In the genomic region with DNA sequence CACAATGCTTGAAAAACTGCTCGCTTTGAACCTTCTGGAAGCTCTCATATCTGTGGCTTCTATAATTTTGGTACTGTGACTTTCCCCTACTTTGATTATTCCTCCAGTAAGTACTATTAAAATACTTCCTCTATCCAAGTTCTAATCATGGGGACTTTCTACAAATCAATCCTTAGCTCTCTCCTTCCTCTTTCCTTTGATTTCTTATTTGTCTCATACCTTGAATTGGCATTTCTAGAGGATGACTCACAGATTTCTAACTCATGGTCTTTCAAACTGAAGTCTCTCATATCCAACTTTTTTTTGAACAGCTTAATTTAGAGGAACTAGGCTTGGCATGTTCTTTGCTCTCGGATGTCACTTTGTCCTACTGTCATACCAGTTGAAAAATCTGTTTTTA, we compare ENCODE assay signal across 27 cellular contexts.
DNase-seq lines count a peak whose midpoint lies in the region; ATAC-seq and TF ChIP-seq lines count a peak whose summit lies in the region.
"Had no signal": no experiment of that assay in that cellular context is flagged by ENCODE, and none has a peak within 500 bp of the region (broad histone marks: within the 10 kb centered on the region; RNA-seq: fewer than 3 reads in every experiment).

No MANE protein-coding gene starts in this region.

- no peak for TF ChIP-seq CTCF in epithelial cell of esophagus (IDR thresholded peaks at IDR 0.05; ENCODE audit: insufficient read depth, low read depth, low read length, missing control alignments)

- H3K4me3 ChIP-seq in epithelial cell of esophagus (ENCODE audit: low read length) = no peak overlapping the region
- H3K4me3 ChIP-seq: gastrocnemius medialis, SJCRH30, stomach had no signal

- ATAC-seq in stimulated activated naive B cell treated with anti-CD40 and anti-IgM and Interleukin-4, amounts not matched to agents 10 μg/mL and 1 μg/mL and 100 μg/mL, for 72 hours (replicated peaks) = peak; percentile 38 to 61
- no peak for ATAC-seq in left ventricle myocardium superior
- ATAC-seq in activated T-cell treated with anti-CD3 and anti-CD28 coated beads, Interleukin-2, amount 50 U/mL, for 4 hours = no peak
- ATAC-seq: esophagus mucosa, gastrocnemius medialis had no signal

- H3K4me3 Mint-ChIP-seq in stimulated activated naive B cell treated with anti-CD40 and anti-IgM and Interleukin-4, amounts not matched to agents 10 μg/mL and 1 μg/mL and 100 μg/mL, for 72 hours = no peak overlapping the region
- no peak overlapping the region for H3K4me3 Mint-ChIP-seq in activated T-cell treated with anti-CD3 and anti-CD28 coated beads, Interleukin-2, amount 50 U/mL, for 4 hours
- H3K4me3 Mint-ChIP-seq: activated naive CD4-positive, alpha-beta T cell treated with anti-CD3 and anti-CD28 coated beads, Interleukin-2, amount 50 U/mL, for 24 hours; activated T-helper 1 cell treated with anti-CD3 and anti-CD28 coated beads, Interleukin-12 subunit alpha, Interleukin-12 subunit beta, Interleukin-2, Interleukin-4 antibody, amounts not matched to agents 30 ng/mL and 10 ng/mL and 1 ng/mL, durations not matched to agents 14 hours and 24 hours and 36 hours had no signal

- peaks cover 4 to 12% of the 10 kb centered on the region in 2 donors for H3K36me3 Mint-ChIP-seq in stimulated activated naive B cell treated with anti-CD40 and anti-IgM and Interleukin-4, amounts not matched to agents 10 μg/mL and 1 μg/mL and 100 μg/mL, for 72 hours
- H3K36me3 Mint-ChIP-seq in activated T-cell treated with anti-CD3 and anti-CD28 coated beads, Interleukin-2, amount 50 U/mL, for 4 hours (ENCODE audit: insufficient read depth) = peaks cover 14% of the 10 kb centered on the region

- DNase-seq in NOMO-1 treated with DMSO at 0.1 percent for 48 hours (lab: John Stamatoyannopoulos, UW; ENCODE audit: unreplicated experiment) (peak; percentile 31), NOMO-1 treated with dmso at 0.1 percent for 144 hours (lab: John Stamatoyannopoulos, UW; ENCODE audit: unreplicated experiment) (no peak), RPMI7951 (ENCODE audit: low read depth) (peak; percentile 28), epithelial cell of esophagus (ENCODE audit: low read depth) (peak; percentile 47), left ventricle myocardium superior (no peak), amygdala (lab: John Stamatoyannopoulos, UW) (no peak)
- DNase-seq in stimulated activated naive B cell treated with anti-CD40 and anti-IgM and Interleukin-4, amounts not matched to agents 10 μg/mL and 1 μg/mL and 100 μg/mL, for 72 hours = no peak
- DNase-seq in activated T-cell treated with anti-CD3 and anti-CD28 coated beads, Interleukin-2, amount 50 U/mL, for 4 hours = no peak
- DNase-seq: 8988T; activated CD4-positive, alpha-beta T cell treated with anti-CD3 and anti-CD28 coated beads for 4 hours; aorta; BE2C; COR-L47; DND-41; effector CD8-positive, alpha-beta T cell; gastrocnemius medialis; GOT3; mesenchymal stem cell; NCI-H187; occipital lobe; retina; SJCRH30; stimulated activated CD4-positive, alpha-beta T cell treated with anti-CD3 and anti-CD28 coated beads, Interleukin-12 subunit alpha, Interleukin-12 subunit beta, amount 100 ng/mL, for 4 hours; stomach had no signal

- H3K9me3 Mint-ChIP-seq in stimulated activated naive B cell treated with anti-CD40 and anti-IgM and Interleukin-4, amounts not matched to agents 10 μg/mL and 1 μg/mL and 100 μg/mL, for 72 hours = no peaks in the 10 kb centered on the region
- H3K9me3 Mint-ChIP-seq in activated T-cell treated with anti-CD3 and anti-CD28 coated beads, Interleukin-2, amount 50 U/mL, for 4 hours = no peaks in the 10 kb centered on the region
- H3K9me3 Mint-ChIP-seq: activated naive CD4-positive, alpha-beta T cell treated with anti-CD3 and anti-CD28 coated beads, Interleukin-2, amount 50 U/mL, for 24 hours; activated T-helper 1 cell treated with anti-CD3 and anti-CD28 coated beads, Interleukin-12 subunit alpha, Interleukin-12 subunit beta, Interleukin-2, Interleukin-4 antibody, amounts not matched to agents 30 ng/mL and 10 ng/mL and 1 ng/mL, durations not matched to agents 14 hours and 24 hours and 36 hours had no signal

- no peak overlapping the region for H3K27ac Mint-ChIP-seq in stimulated activated naive B cell treated with anti-CD40 and anti-IgM and Interleukin-4, amounts not matched to agents 10 μg/mL and 1 μg/mL and 100 μg/mL, for 72 hours
- H3K27ac Mint-ChIP-seq: activated naive CD4-positive, alpha-beta T cell treated with anti-CD3 and anti-CD28 coated beads, Interleukin-2, amount 50 U/mL, for 24 hours; activated T-helper 1 cell treated with anti-CD3 and anti-CD28 coated beads, Interleukin-12 subunit alpha, Interleukin-12 subunit beta, Interleukin-2, Interleukin-4 antibody, amounts not matched to agents 30 ng/mL and 10 ng/mL and 1 ng/mL, durations not matched to agents 14 hours and 24 hours and 36 hours had no signal

- intact Hi-C loops in left ventricle myocardium superior (cut with micrococcal nuclease) = no loop called here

- H3K4me1 Mint-ChIP-seq in stimulated activated naive B cell treated with anti-CD40 and anti-IgM and Interleukin-4, amounts not matched to agents 10 μg/mL and 1 μg/mL and 100 μg/mL, for 72 hours = peaks cover 0 to 6% of the 10 kb centered on the region in 2 donors
- no peaks in the 10 kb centered on the region for H3K4me1 Mint-ChIP-seq in activated T-cell treated with anti-CD3 and anti-CD28 coated beads, Interleukin-2, amount 50 U/mL, for 4 hours (ENCODE audit: low read depth)
- H3K4me1 Mint-ChIP-seq: activated naive CD4-positive, alpha-beta T cell treated with anti-CD3 and anti-CD28 coated beads, Interleukin-2, amount 50 U/mL, for 24 hours had no signal

- no peaks in the 10 kb centered on the region for H3K27me3 Mint-ChIP-seq in stimulated activated naive B cell treated with anti-CD40 and anti-IgM and Interleukin-4, amounts not matched to agents 10 μg/mL and 1 μg/mL and 100 μg/mL, for 72 hours
- H3K27me3 Mint-ChIP-seq in activated T-cell treated with anti-CD3 and anti-CD28 coated beads, Interleukin-2, amount 50 U/mL, for 4 hours (ENCODE audit: low read depth) = no peaks in the 10 kb centered on the region
- H3K27me3 Mint-ChIP-seq: activated naive CD4-positive, alpha-beta T cell treated with anti-CD3 and anti-CD28 coated beads, Interleukin-2, amount 50 U/mL, for 24 hours had no signal

Comparison
In these comparisons a context has a peak if more than half of its experiments do, and no peak if none do; other contexts are left out.
1. DNase-seq: peak in NOMO-1 treated with DMSO at 0.1 percent for 48 hours (single experiment), RPMI7951 (single experiment) and epithelial cell of esophagus (single experiment); none in NOMO-1 treated with dmso at 0.1 percent for 144 hours (single experiment), stimulated activated naive B cell treated with anti-CD40 and anti-IgM and Interleukin-4, amounts not matched to agents 10 μg/mL and 1 μg/mL and 100 μg/mL, for 72 hours (single experiment), left ventricle myocardium superior (single experiment), activated T-cell treated with anti-CD3 and anti-CD28 coated beads, Interleukin-2, amount 50 U/mL, for 4 hours (single experiment) and amygdala (0 of 56).
2. ATAC-seq: peak in stimulated activated naive B cell treated with anti-CD40 and anti-IgM and Interleukin-4, amounts not matched to agents 10 μg/mL and 1 μg/mL and 100 μg/mL, for 72 hours (2 of 2); none in left ventricle myocardium superior (single experiment) and activated T-cell treated with anti-CD3 and anti-CD28 coated beads, Interleukin-2, amount 50 U/mL, for 4 hours (0 of 2).